ENCODE assay signal across 1 cellular context in the genomic region with DNA sequence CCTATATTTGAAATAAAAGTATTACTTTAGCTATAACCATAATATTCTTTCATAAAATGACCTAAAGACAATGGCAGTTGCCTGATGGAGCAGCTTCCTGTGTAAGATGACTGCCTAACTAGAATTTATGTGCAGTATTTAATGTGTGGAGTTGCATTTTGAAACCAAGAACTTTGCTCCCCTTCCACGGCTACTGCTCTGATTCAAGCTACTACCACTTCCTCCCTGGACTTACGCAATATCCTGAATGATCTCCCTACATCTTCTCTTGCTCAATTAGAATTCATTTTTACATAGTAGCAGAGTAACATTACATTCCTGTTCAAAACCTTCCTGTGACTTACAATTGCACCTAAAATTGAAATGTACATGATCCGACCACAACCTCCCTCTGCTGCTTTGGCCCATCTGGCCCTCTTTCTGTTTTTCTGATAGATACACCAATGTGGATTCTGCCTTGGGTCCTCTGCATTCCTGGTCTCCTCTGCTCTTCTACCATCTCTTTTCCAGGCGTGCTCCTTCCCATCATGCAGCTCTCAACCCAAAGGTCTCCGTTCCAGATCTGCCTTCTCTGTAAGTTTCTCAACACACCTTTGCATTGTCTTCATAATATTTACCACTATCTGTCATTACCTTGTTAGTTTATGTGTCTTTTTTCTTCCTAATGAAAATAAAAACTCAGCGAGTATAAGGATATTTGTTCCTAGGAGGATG.
TF ChIP-seq lines count a peak whose summit lies in the region.

No MANE protein-coding gene starts in this region.

TF ChIP-seq in K562, 482 proteins besides CTCF, POLR2A, EP300 and RAD21 (continued from another document):
- TF ChIP-seq WHSC1 (IDR thresholded peaks at IDR 0.05; ENCODE audit: low read length): no peak
- TF ChIP-seq, protein P1, sequence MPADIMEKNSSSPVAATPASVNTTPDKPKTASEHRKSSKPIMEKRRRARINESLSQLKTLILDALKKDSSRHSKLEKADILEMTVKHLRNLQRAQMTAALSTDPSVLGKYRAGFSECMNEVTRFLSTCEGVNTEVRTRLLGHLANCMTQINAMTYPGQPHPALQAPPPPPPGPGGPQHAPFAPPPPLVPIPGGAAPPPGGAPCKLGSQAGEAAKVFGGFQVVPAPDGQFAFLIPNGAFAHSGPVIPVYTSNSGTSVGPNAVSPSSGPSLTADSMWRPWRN (IDR thresholded peaks at IDR 0.05; ENCODE audit: low read depth): no peak
- no peak for TF ChIP-seq FOXK1 (CRISPR knock-in tag; IDR thresholded peaks at IDR 0.05; ENCODE audit: borderline replicate concordance)
- TF ChIP-seq SPI1 (IDR thresholded peaks at IDR 0.05; ENCODE audit: borderline replicate concordance, low read depth, low read length): peak; percentile 51; the same call in 1 of the 2 replicates
- TF ChIP-seq, protein P2, sequence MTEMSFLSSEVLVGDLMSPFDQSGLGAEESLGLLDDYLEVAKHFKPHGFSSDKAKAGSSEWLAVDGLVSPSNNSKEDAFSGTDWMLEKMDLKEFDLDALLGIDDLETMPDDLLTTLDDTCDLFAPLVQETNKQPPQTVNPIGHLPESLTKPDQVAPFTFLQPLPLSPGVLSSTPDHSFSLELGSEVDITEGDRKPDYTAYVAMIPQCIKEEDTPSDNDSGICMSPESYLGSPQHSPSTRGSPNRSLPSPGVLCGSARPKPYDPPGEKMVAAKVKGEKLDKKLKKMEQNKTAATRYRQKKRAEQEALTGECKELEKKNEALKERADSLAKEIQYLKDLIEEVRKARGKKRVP (CRISPR knock-in tag; IDR thresholded peaks at IDR 0.05): no peak
- no peak for TF ChIP-seq RBM15 (IDR thresholded peaks at IDR 0.05; ENCODE audit: insufficient read depth, low read length)
TF ChIP-seq in K562: peak in this region for 3.
